Comparison of ENCODE assay signal across 14 cellular contexts in genomic region chr17:78891406-78892061, GRCh38. TPM values are rescaled to one million over a fixed set of nuclear protein-coding genes. Genes with fewer than 3 reads are reported as not detected.
A peak's percentile ranks its signal among the peaks of the same experiment; 100 is the strongest.
DNase-seq lines count a peak whose midpoint lies in the region; ATAC-seq and TF ChIP-seq lines count a peak whose summit lies in the region.
"Had no signal": no experiment of that assay in that cellular context is flagged by ENCODE, and none has a peak within 500 bp of the region (broad histone marks: within the 10 kb centered on the region; RNA-seq: fewer than 3 reads in every experiment).

No MANE protein-coding gene starts in this region.

- H3K9me3 Mint-ChIP-seq in CD14-positive monocyte (peaks cover 0 to 3% (median 0%) of the 10 kb centered on the region in 7 donors), endodermal cell (no peaks in the 10 kb centered on the region)
- H3K9me3 Mint-ChIP-seq: immature natural killer cell had no signal

- TF ChIP-seq CTCF in CD14-positive monocyte (IDR thresholded peaks at IDR 0.05): no peak
- TF ChIP-seq CTCF in HL-60 (IDR thresholded peaks at IDR 0.05; ENCODE audit: insufficient read depth, low read length): no peak
- TF ChIP-seq CTCF in endodermal cell (conservative IDR thresholded peaks at IDR 0.05): no peak

- H3K9me3 ChIP-seq in endodermal cell (ENCODE audit: control insufficient read depth, low read length) (no peaks in the 10 kb centered on the region), Karpas-422 (ENCODE audit: low read length) (no peaks in the 10 kb centered on the region)
- H3K9me3 ChIP-seq: SJSA1 had no signal

- H3K4me3 Mint-ChIP-seq in CD14-positive monocyte: peak overlapping the region; percentile 62 to 74
- H3K4me3 Mint-ChIP-seq in endodermal cell: no peak overlapping the region

- no peak overlapping the region for H3K4me3 ChIP-seq in HL-60 (replicated peaks; ENCODE audit: insufficient read depth, low read length)
- H3K4me3 ChIP-seq in endodermal cell (ENCODE audit: low read length): no peak overlapping the region
- no peak overlapping the region for H3K4me3 ChIP-seq in Karpas-422 (ENCODE audit: low read length)
- H3K4me3 ChIP-seq: SJSA1 had no signal

- peak overlapping the region; percentile 95 to 99 (median 98) for H3K27ac Mint-ChIP-seq in CD14-positive monocyte
- peak overlapping the region; percentile 38 for H3K27ac Mint-ChIP-seq in endodermal cell

- no peaks in the 10 kb centered on the region for H3K79me2 ChIP-seq in Karpas-422 (ENCODE audit: low read length)

- no peaks in the 10 kb centered on the region for H3K27me3 ChIP-seq in HL-60 (ENCODE audit: insufficient read depth, poor library complexity, severe bottlenecking)
- H3K27me3 ChIP-seq in endodermal cell (ENCODE audit: control insufficient read depth, insufficient read depth, low read length, poor library complexity, severe bottlenecking): no peaks in the 10 kb centered on the region
- H3K27me3 ChIP-seq in Karpas-422 (ENCODE audit: low read length): no peaks in the 10 kb centered on the region
- H3K27me3 ChIP-seq: SJSA1 had no signal

- DNase-seq in CD14-positive monocyte (ENCODE audit: low spot score) (no peak), HL-60 (ENCODE audit: low read depth in 1 of 2, low spot score in 1 of 2) (no peak), endodermal cell (no peak), pons (ENCODE audit: low spot score) (peak; percentile 45), Karpas-422 (no peak), COR-L47 (lab: John Stamatoyannopoulos, UW) (no peak), NCI-H82 (lab: John Stamatoyannopoulos, UW) (no peak)
- DNase-seq: activated CD4-positive, CD25-positive, alpha-beta regulatory T cell treated with anti-CD3 and anti-CD28 coated beads, Interleukin-2, amount 50 U/mL, for 72 hours; immature natural killer cell; NCI-H1417 treated with DMSO at 0.1 percent for 48 hours; stimulated activated CD4-positive, alpha-beta T cell treated with anti-CD3 and anti-CD28 coated beads, Interleukin-15, amount 100 ng/mL, for 24 hours had no signal

- 91 to 94% methylated on average over 13 to 21 of the region's 21 CpGs for WGBS in endodermal cell (ENCODE audit: insufficient coverage in 1 of 2, insufficient read length in 1 of 2), 2 experiments

- H3K4me2 ChIP-seq in Karpas-422 (ENCODE audit: low read depth, low read length, poor library complexity, severe bottlenecking): no peak overlapping the region

- H3K9ac ChIP-seq in endodermal cell (ENCODE audit: extremely low read depth, low read length, poor library complexity, severe bottlenecking): no peak overlapping the region
- no peak overlapping the region for H3K9ac ChIP-seq in Karpas-422 (ENCODE audit: low read length)

- H4K20me1 ChIP-seq in Karpas-422 (ENCODE audit: insufficient read depth, low read depth, low read length): no peaks in the 10 kb centered on the region

- H3K4me1 Mint-ChIP-seq in CD14-positive monocyte: peaks cover 89% of the 10 kb centered on the region
- no peaks in the 10 kb centered on the region for H3K4me1 Mint-ChIP-seq in endodermal cell

- H3K4me1 ChIP-seq in endodermal cell (ENCODE audit: control insufficient read depth, insufficient read depth, low read length) (no peaks in the 10 kb centered on the region), Karpas-422 (ENCODE audit: low read length) (peaks cover 30% of the 10 kb centered on the region)
- H3K4me1 ChIP-seq: SJSA1 had no signal

- H3K36me3 Mint-ChIP-seq in CD14-positive monocyte: peaks cover 57% of the 10 kb centered on the region in 2 donors
- no peaks in the 10 kb centered on the region for H3K36me3 Mint-ChIP-seq in endodermal cell (ENCODE audit: low read depth)
- H3K36me3 Mint-ChIP-seq: immature natural killer cell had no signal

- H2AFZ ChIP-seq in Karpas-422 (ENCODE audit: low read length): no peak overlapping the region

- intact Hi-C loops in CD14-positive monocyte (cut with micrococcal nuclease): loop anchor here in 1 of 2 donors (2.0 kb wide), 1 partner anchor 23 kb away; no protein-coding TSS in a partner anchor

- H3K36me3 ChIP-seq in endodermal cell (ENCODE audit: control insufficient read depth, insufficient read depth, low read length) (no peaks in the 10 kb centered on the region), Karpas-422 (ENCODE audit: insufficient read depth, low read length) (no peaks in the 10 kb centered on the region)

- no peak for ATAC-seq in HG02759 (IDR thresholded peaks at IDR 0.05; ENCODE audit: unreplicated experiment)

- H3K27me3 Mint-ChIP-seq in CD14-positive monocyte (ENCODE audit: low read depth in 3 of 3): peaks cover 0 to 2% (median 0%) of the 10 kb centered on the region in 3 donors
- no peaks in the 10 kb centered on the region for H3K27me3 Mint-ChIP-seq in endodermal cell (ENCODE audit: insufficient read depth)

- no peaks in the 10 kb centered on the region for H3K9me2 ChIP-seq in Karpas-422 (replicated peaks; ENCODE audit: insufficient read depth, low read length)

- H3K27ac ChIP-seq in HL-60 (replicated peaks): peak overlapping the region; percentile 70
- H3K27ac ChIP-seq in endodermal cell (ENCODE audit: low read depth, low read length): no peak overlapping the region
- no peak overlapping the region for H3K27ac ChIP-seq in Karpas-422 (ENCODE audit: low read length)
- H3K27ac ChIP-seq: SJSA1 had no signal

RNA-seq across cellular contexts. Expression of gene CEP295NL, which starts 11.5 kb away (rescaled TPM):
- under 1 TPM in 1 of 2 donors, not detected in 1; 0.38 TPM for polyA plus RNA-seq in CD14-positive monocyte
- total RNA-seq in endodermal cell: 1 to 10 TPM in 1 of 2 donors, under 1 TPM in 1; 0.97 to 2.2 TPM
- polyA plus RNA-seq in endodermal cell (2013, experiment 1 of 2): 0.43 TPM
- polyA plus RNA-seq in endodermal cell (2013, experiment 2 of 2): 0.37 TPM
- total RNA-seq in Karpas-422 (2014; rRNA removed; shearing (Covaris generic); ENCODE audit: low replicate concordance): not detected in 2 replicates
- polyA plus RNA-seq: immature natural killer cell, neural cell had no signal

RNA-seq across cellular contexts. Expression of gene TIMP2, which starts 33.7 kb away (rescaled TPM):
- 1 to 10 TPM; 4.5 to 6.4 TPM for polyA plus RNA-seq in CD14-positive monocyte
- total RNA-seq in endodermal cell: 10 to 100 TPM; 36.9 to 42.7 TPM
- polyA plus RNA-seq in endodermal cell (2013, experiment 1 of 2): 61.1 TPM
- polyA plus RNA-seq in endodermal cell (2013, experiment 2 of 2): 60.7 TPM
- 0.07 TPM in 1 of 2 replicates, not detected in the other for total RNA-seq in Karpas-422 (2014; rRNA removed; shearing (Covaris generic); ENCODE audit: low replicate concordance)

RNA-seq across cellular contexts. Expression of gene USP36, which starts 50.9 kb away (rescaled TPM):
- polyA plus RNA-seq in CD14-positive monocyte: 1 to 10 TPM; 4.4 to 6.1 TPM
- total RNA-seq in endodermal cell: 10 to 100 TPM; 57.1 to 62.5 TPM
- polyA plus RNA-seq in endodermal cell (2013, experiment 1 of 2): 22.4 TPM
- polyA plus RNA-seq in endodermal cell (2013, experiment 2 of 2): 26.5 TPM
- 28.4 and 29.6 TPM in 2 replicates for total RNA-seq in Karpas-422 (2014; rRNA removed; shearing (Covaris generic); ENCODE audit: low replicate concordance)

Comparison
In these comparisons a context has a peak if more than half of its experiments do, and no peak if none do; other contexts are left out.
1. RNA of gene TIMP2, which starts 33.7 kb away (total RNA-seq): 36.9 to 42.7 TPM in endodermal cell; 0.07 TPM in Karpas-422; every median in the first group is over 10 times any median in the second.